ENCODE assay signal across 22 cellular contexts in genomic region chr14:39228044-39228443, GRCh38. TPM values are rescaled to one million over a fixed set of nuclear protein-coding genes. Genes with fewer than 3 reads are reported as not detected.
DNase-seq lines count a peak whose midpoint lies in the region; ATAC-seq and TF ChIP-seq lines count a peak whose summit lies in the region.
"Had no signal": no experiment of that assay in that cellular context is flagged by ENCODE, and none has a peak within 500 bp of the region (broad histone marks: within the 10 kb centered on the region; RNA-seq: fewer than 3 reads in every experiment).

No MANE protein-coding gene starts in this region.

- peaks cover 23% of the 10 kb centered on the region for H3K4me1 ChIP-seq in CD8-positive, alpha-beta memory T cell (ENCODE audit: insufficient read depth, low read length)
- peaks cover 0 to 41% (median 13%) of the 10 kb centered on the region in 6 donors for H3K4me1 ChIP-seq in spleen
- H3K4me1 ChIP-seq: BE2C had no signal

- DNase-seq in activated CD4-positive, alpha-beta T cell treated with anti-CD3 and anti-CD28 coated beads, Interleukin-2, amount 10 ng/mL, durations not matched to agents 7 days and 5 days: no peak
- DNase-seq in activated CD4-positive, alpha-beta T cell treated with anti-CD3 and anti-CD28 coated beads, Interleukin-2, amount 50 U/mL, for 48 hours: no peak
- no peak for DNase-seq in CD8-positive, alpha-beta memory T cell
- no peak for DNase-seq in activated naive CD4-positive, alpha-beta T cell treated with anti-CD3 and anti-CD28 coated beads, Interleukin-2, amount 50 U/mL, for 72 hours (ENCODE audit: low spot score in 2 of 2)
- no peak for DNase-seq in naive thymus-derived CD8-positive, alpha-beta T cell
- DNase-seq in spleen: no peak
- DNase-seq: BE2C; body of pancreas; HCEC 1CT; mammary epithelial cell; NCI-H1092 treated with DMSO at 0.1 percent for 48 hours; NCI-H2029; NCI-H69; nucleus accumbens; psoas muscle; SJCRH30; stimulated activated CD8-positive, alpha-beta memory T cell treated with anti-CD3 and anti-CD28 coated beads, Interleukin-4, amount 100 ng/mL, for 48 hours; substantia nigra; upper lobe of left lung had no signal

- H3K36me3 Mint-ChIP-seq in activated CD4-positive, alpha-beta T cell treated with anti-CD3 and anti-CD28 coated beads, Interleukin-2, amount 10 ng/mL, durations not matched to agents 7 days and 5 days (ENCODE audit: low read depth): peaks cover 2% of the 10 kb centered on the region
- H3K36me3 Mint-ChIP-seq in CD8-positive, alpha-beta memory T cell: no peaks in the 10 kb centered on the region
- peaks cover 5 to 19% of the 10 kb centered on the region in 2 donors for H3K36me3 Mint-ChIP-seq in activated naive CD4-positive, alpha-beta T cell treated with anti-CD3 and anti-CD28 coated beads, Interleukin-2, amount 50 U/mL, for 72 hours
- no peaks in the 10 kb centered on the region for H3K36me3 Mint-ChIP-seq in naive thymus-derived CD8-positive, alpha-beta T cell

- 86 to 96% (median 91%) methylated on average over 3 of the region's 3 CpGs for WGBS in spleen, 5 donors

- POLR2A ChIA-PET in activated CD4-positive, alpha-beta T cell treated with anti-CD3 and anti-CD28 coated beads, Interleukin-2, amount 10 ng/mL, durations not matched to agents 7 days and 5 days (lab: Charles Lee): no interaction called here
- POLR2A ChIA-PET in CD8-positive, alpha-beta memory T cell (lab: Charles Lee): interaction anchor here (1.8 to 1.9 kb wide), 2 partner anchors 38 to 58 kb away, joined by 6 to 14 read pairs; partner anchors contain the start of gene TRAPPC6B
- POLR2A ChIA-PET in naive thymus-derived CD8-positive, alpha-beta T cell (lab: Charles Lee): interaction anchor here (0.9 to 2.2 kb wide), 3 partner anchors 39 to 58 kb away, joined by 3 to 11 read pairs (median 10); partner anchors contain the start of gene TRAPPC6B

- no peak for TF ChIP-seq CTCF in spleen (IDR thresholded peaks at IDR 0.05 in 8 of 11, conservative IDR thresholded peaks at IDR 0.05 in 3 of 11)

- H3K4me1 Mint-ChIP-seq in activated CD4-positive, alpha-beta T cell treated with anti-CD3 and anti-CD28 coated beads, Interleukin-2, amount 10 ng/mL, durations not matched to agents 7 days and 5 days: peaks cover 52% of the 10 kb centered on the region
- peaks cover 38 to 44% (median 42%) of the 10 kb centered on the region in 3 donors for H3K4me1 Mint-ChIP-seq in CD8-positive, alpha-beta memory T cell
- peaks cover 14 to 38% (median 30%) of the 10 kb centered on the region in 4 donors for H3K4me1 Mint-ChIP-seq in naive thymus-derived CD8-positive, alpha-beta T cell

- no peaks in the 10 kb centered on the region for H3K9me3 ChIP-seq in CD8-positive, alpha-beta memory T cell (ENCODE audit: low read length)
- H3K9me3 ChIP-seq in spleen: no peaks in the 10 kb centered on the region
- H3K9me3 ChIP-seq: BE2C, body of pancreas, psoas muscle, SJCRH30, upper lobe of left lung had no signal

- H3K27me3 ChIP-seq in CD8-positive, alpha-beta memory T cell (ENCODE audit: insufficient read depth, low read length, poor library complexity, severe bottlenecking): no peaks in the 10 kb centered on the region
- H3K27me3 ChIP-seq in spleen (replicated peaks in 1 of 7): no peaks in the 10 kb centered on the region
- H3K27me3 ChIP-seq: BE2C, body of pancreas, SJCRH30, upper lobe of left lung had no signal

- no peak overlapping the region for H3K27ac ChIP-seq in CD8-positive, alpha-beta memory T cell (ENCODE audit: low read depth, low read length)
- H3K27ac ChIP-seq in spleen: peak overlapping the region in 2 of 8 donors; percentile 68 to 73
- H3K27ac ChIP-seq: body of pancreas, HL-60, psoas muscle, SJCRH30, upper lobe of left lung had no signal

- no peaks in the 10 kb centered on the region for H3K9me3 Mint-ChIP-seq in activated CD4-positive, alpha-beta T cell treated with anti-CD3 and anti-CD28 coated beads, Interleukin-2, amount 10 ng/mL, durations not matched to agents 7 days and 5 days
- no peaks in the 10 kb centered on the region for H3K9me3 Mint-ChIP-seq in CD8-positive, alpha-beta memory T cell
- H3K9me3 Mint-ChIP-seq in activated naive CD4-positive, alpha-beta T cell treated with anti-CD3 and anti-CD28 coated beads, Interleukin-2, amount 50 U/mL, for 72 hours: peaks cover 7 to 12% of the 10 kb centered on the region in 2 donors
- H3K9me3 Mint-ChIP-seq in naive thymus-derived CD8-positive, alpha-beta T cell: peaks cover 0 to 2% (median 0%) of the 10 kb centered on the region in 9 donors

- no peak overlapping the region for H3K4me3 Mint-ChIP-seq in activated CD4-positive, alpha-beta T cell treated with anti-CD3 and anti-CD28 coated beads, Interleukin-2, amount 10 ng/mL, durations not matched to agents 7 days and 5 days
- peak overlapping the region in 1 of 7 donors; percentile 56 for H3K4me3 Mint-ChIP-seq in CD8-positive, alpha-beta memory T cell
- H3K4me3 Mint-ChIP-seq in naive thymus-derived CD8-positive, alpha-beta T cell: no peak overlapping the region

- no peak overlapping the region for H3K4me3 ChIP-seq in CD8-positive, alpha-beta memory T cell (ENCODE audit: low read length)
- H3K4me3 ChIP-seq in spleen: no peak overlapping the region
- H3K4me3 ChIP-seq: body of pancreas, psoas muscle, SJCRH30, upper lobe of left lung had no signal

- CTCF ChIA-PET in activated CD4-positive, alpha-beta T cell treated with anti-CD3 and anti-CD28 coated beads, Interleukin-2, amount 10 ng/mL, durations not matched to agents 7 days and 5 days (lab: Charles Lee): interaction anchor here (0.8 to 1.3 kb wide), 2 partner anchors 10 to 206 kb away, joined by 3 read pairs; no protein-coding TSS in a partner anchor
- CTCF ChIA-PET in CD8-positive, alpha-beta memory T cell (lab: Charles Lee): interaction anchor here (1.4 kb wide), 1 partner anchor 16 kb away, joined by 3 read pairs; no protein-coding TSS in a partner anchor

- H3K27ac Mint-ChIP-seq in activated CD4-positive, alpha-beta T cell treated with anti-CD3 and anti-CD28 coated beads, Interleukin-2, amount 10 ng/mL, durations not matched to agents 7 days and 5 days: peak overlapping the region; percentile 94
- peak overlapping the region; percentile 77 to 98 (median 92) for H3K27ac Mint-ChIP-seq in CD8-positive, alpha-beta memory T cell
- peak overlapping the region; percentile 98 to 99 for H3K27ac Mint-ChIP-seq in activated naive CD4-positive, alpha-beta T cell treated with anti-CD3 and anti-CD28 coated beads, Interleukin-2, amount 50 U/mL, for 72 hours
- H3K27ac Mint-ChIP-seq in naive thymus-derived CD8-positive, alpha-beta T cell: peak overlapping the region in 8 of 10 donors; percentile 71 to 86 (median 82)

- ATAC-seq in activated naive CD4-positive, alpha-beta T cell treated with anti-CD3 and anti-CD28 coated beads, Interleukin-2, amount 50 U/mL, for 72 hours: no peak
- ATAC-seq in naive thymus-derived CD8-positive, alpha-beta T cell: no peak
- ATAC-seq in HG02642 (IDR thresholded peaks at IDR 0.05; ENCODE audit: poor library complexity, unreplicated experiment) (no peak), HG03432 (IDR thresholded peaks at IDR 0.05; ENCODE audit: unreplicated experiment) (no peak)
- ATAC-seq: body of pancreas, psoas muscle had no signal

- intact Hi-C loops in spleen (cut with DNase I; ENCODE audit: low total_unique reads): no loop called here

- no peaks in the 10 kb centered on the region for H3K36me3 ChIP-seq in CD8-positive, alpha-beta memory T cell (ENCODE audit: insufficient read depth, low read length)
- H3K36me3 ChIP-seq in spleen: no peaks in the 10 kb centered on the region
- H3K36me3 ChIP-seq: BE2C, SJCRH30, upper lobe of left lung had no signal

- TF ChIP-seq POLR2A in spleen (IDR thresholded peaks at IDR 0.05): no peak

- no peaks in the 10 kb centered on the region for H3K27me3 Mint-ChIP-seq in activated CD4-positive, alpha-beta T cell treated with anti-CD3 and anti-CD28 coated beads, Interleukin-2, amount 10 ng/mL, durations not matched to agents 7 days and 5 days
- no peaks in the 10 kb centered on the region for H3K27me3 Mint-ChIP-seq in CD8-positive, alpha-beta memory T cell
- H3K27me3 Mint-ChIP-seq in naive thymus-derived CD8-positive, alpha-beta T cell: no peaks in the 10 kb centered on the region

RNA-seq across cellular contexts. Expression of gene MIA2, which starts 5.7 kb away (rescaled TPM):
- 10 to 100 TPM; 25.5 to 28.2 TPM for total RNA-seq in activated CD4-positive, alpha-beta T cell treated with anti-CD3 and anti-CD28 coated beads, Interleukin-2, amount 10 ng/mL, durations not matched to agents 7 days and 5 days
- 10 to 100 TPM; 19.5 to 21.0 TPM for total RNA-seq in CD8-positive, alpha-beta memory T cell
- 27.8 TPM for polyA plus RNA-seq in CD8-positive, alpha-beta memory T cell
- total RNA-seq in activated naive CD4-positive, alpha-beta T cell treated with anti-CD3 and anti-CD28 coated beads, Interleukin-2, amount 50 U/mL, for 72 hours: 10 to 100 TPM; 17.6 to 19.0 TPM
- 10 to 100 TPM; 26.0 to 26.1 TPM for total RNA-seq in naive thymus-derived CD8-positive, alpha-beta T cell
- 10 to 100 TPM; 21.5 to 23.1 (median 22.4) TPM for polyA plus RNA-seq in naive thymus-derived CD8-positive, alpha-beta T cell
- 10 to 100 TPM; 23.8 to 31.3 (median 25.8) TPM for total RNA-seq in spleen
- polyA plus RNA-seq in spleen: 10 to 100 TPM; 18.3 to 22.8 (median 20.6) TPM

RNA-seq across cellular contexts. Expression of gene PNN, which starts 53.0 kb away (rescaled TPM):
- total RNA-seq in activated CD4-positive, alpha-beta T cell treated with anti-CD3 and anti-CD28 coated beads, Interleukin-2, amount 10 ng/mL, durations not matched to agents 7 days and 5 days: 10 to 100 TPM; 76.8 to 91.2 TPM
- 10 to 100 TPM; 92.5 to 94.0 TPM for total RNA-seq in CD8-positive, alpha-beta memory T cell
- 29.8 TPM for polyA plus RNA-seq in CD8-positive, alpha-beta memory T cell
- 100 to 1,000 TPM; 114 to 122 TPM for total RNA-seq in activated naive CD4-positive, alpha-beta T cell treated with anti-CD3 and anti-CD28 coated beads, Interleukin-2, amount 50 U/mL, for 72 hours
- total RNA-seq in naive thymus-derived CD8-positive, alpha-beta T cell: 100 to 1,000 TPM; 114 to 116 TPM
- 10 to 100 TPM; 15.4 to 24.2 (median 18.9) TPM for polyA plus RNA-seq in naive thymus-derived CD8-positive, alpha-beta T cell
- total RNA-seq in spleen: 10 to 100 TPM; 43.8 to 79.7 (median 66.6) TPM
- 10 to 100 TPM; 38.1 to 58.0 (median 50.5) TPM for polyA plus RNA-seq in spleen

RNA-seq across cellular contexts. Expression of gene TRAPPC6B, which starts 57.9 kb away (rescaled TPM):
- 10 to 100 TPM; 29.4 to 31.3 TPM for total RNA-seq in activated CD4-positive, alpha-beta T cell treated with anti-CD3 and anti-CD28 coated beads, Interleukin-2, amount 10 ng/mL, durations not matched to agents 7 days and 5 days
- 10 to 100 TPM; 25.9 to 28.7 TPM for total RNA-seq in CD8-positive, alpha-beta memory T cell
- 14.4 TPM for polyA plus RNA-seq in CD8-positive, alpha-beta memory T cell
- 10 to 100 TPM; 21.5 to 29.4 TPM for total RNA-seq in activated naive CD4-positive, alpha-beta T cell treated with anti-CD3 and anti-CD28 coated beads, Interleukin-2, amount 50 U/mL, for 72 hours
- total RNA-seq in naive thymus-derived CD8-positive, alpha-beta T cell: 10 to 100 TPM; 30.2 to 38.7 TPM
- 10 to 100 TPM; 11.0 to 13.9 (median 12.1) TPM for polyA plus RNA-seq in naive thymus-derived CD8-positive, alpha-beta T cell
- total RNA-seq in spleen: 10 to 100 TPM; 24.0 to 37.2 (median 30.7) TPM
- polyA plus RNA-seq in spleen: 10 to 100 TPM in 1 of 3 donors, 1 to 10 TPM in 2; 8.0 to 11.9 (median 9.1) TPM
